Comparison of ENCODE assay signal across 16 cellular contexts in genomic region chr6:99333068-99333467, GRCh38. TPM values are rescaled to one million over a fixed set of nuclear protein-coding genes. Genes with fewer than 3 reads are reported as not detected.
DNase-seq lines count a peak whose midpoint lies in the region; ATAC-seq, FAIRE-seq and TF ChIP-seq lines count a peak whose summit lies in the region.
"Had no signal": no experiment of that assay in that cellular context is flagged by ENCODE, and none has a peak within 500 bp of the region (broad histone marks: within the 10 kb centered on the region; RNA-seq: fewer than 3 reads in every experiment).

No MANE protein-coding gene starts in this region.

- ATAC-seq in GM19372 (IDR thresholded peaks at IDR 0.05; ENCODE audit: low read depth, unreplicated experiment): peak; percentile 92
- peak; percentile 91 for ATAC-seq in HG02759 (IDR thresholded peaks at IDR 0.05; ENCODE audit: unreplicated experiment)
- ATAC-seq in HG03439 (IDR thresholded peaks at IDR 0.05; ENCODE audit: unreplicated experiment): peak; percentile 92
- ATAC-seq in CD4-positive, alpha-beta T cell (ENCODE audit: poor library complexity): no peak
- ATAC-seq in activated CD8-positive, alpha-beta memory T cell treated with anti-CD3 and anti-CD28 coated beads, Interleukin-2, amount 10 ng/mL, durations not matched to agents 7 days and 5 days: no peak
- ATAC-seq: activated naive CD8-positive, alpha-beta T cell treated with anti-CD3 and anti-CD28 coated beads, Interleukin-2, amount 50 U/mL, for 24 hours had no signal

- no peak overlapping the region for H3K27ac Mint-ChIP-seq in CD4-positive, alpha-beta T cell
- H3K27ac Mint-ChIP-seq in activated CD8-positive, alpha-beta memory T cell treated with anti-CD3 and anti-CD28 coated beads, Interleukin-2, amount 10 ng/mL, durations not matched to agents 7 days and 5 days: no peak overlapping the region
- H3K27ac Mint-ChIP-seq in T-helper 2 cell treated with Interferon-gamma antibody and Interleukin-4, amounts not matched to agents 5 μg/mL and 100 μg/mL, for 36 hours: no peak overlapping the region
- H3K27ac Mint-ChIP-seq: activated CD4-positive, alpha-beta memory T cell treated with anti-CD3 and anti-CD28 coated beads for 36 hours; activated naive CD8-positive, alpha-beta T cell treated with anti-CD3 and anti-CD28 coated beads, Interleukin-2, amount 50 U/mL, for 24 hours had no signal

- no peaks in the 10 kb centered on the region for H3K36me3 Mint-ChIP-seq in CD4-positive, alpha-beta T cell (ENCODE audit: low read depth)
- H3K36me3 Mint-ChIP-seq in activated CD8-positive, alpha-beta memory T cell treated with anti-CD3 and anti-CD28 coated beads, Interleukin-2, amount 10 ng/mL, durations not matched to agents 7 days and 5 days: no peaks in the 10 kb centered on the region
- no peaks in the 10 kb centered on the region for H3K36me3 Mint-ChIP-seq in T-helper 2 cell treated with Interferon-gamma antibody and Interleukin-4, amounts not matched to agents 5 μg/mL and 100 μg/mL, for 36 hours (ENCODE audit: low read depth)
- H3K36me3 Mint-ChIP-seq: activated CD4-positive, alpha-beta memory T cell treated with anti-CD3 and anti-CD28 coated beads for 36 hours had no signal

- no peak overlapping the region for H3K4me3 Mint-ChIP-seq in CD4-positive, alpha-beta T cell
- no peak overlapping the region for H3K4me3 Mint-ChIP-seq in activated CD8-positive, alpha-beta memory T cell treated with anti-CD3 and anti-CD28 coated beads, Interleukin-2, amount 10 ng/mL, durations not matched to agents 7 days and 5 days
- H3K4me3 Mint-ChIP-seq in T-helper 2 cell treated with Interferon-gamma antibody and Interleukin-4, amounts not matched to agents 5 μg/mL and 100 μg/mL, for 36 hours: no peak overlapping the region
- H3K4me3 Mint-ChIP-seq: activated CD4-positive, alpha-beta memory T cell treated with anti-CD3 and anti-CD28 coated beads for 36 hours; activated naive CD8-positive, alpha-beta T cell treated with anti-CD3 and anti-CD28 coated beads, Interleukin-2, amount 50 U/mL, for 24 hours had no signal

- TF ChIP-seq CTCF in CD4-positive, alpha-beta T cell (IDR thresholded peaks at IDR 0.05): no peak

- POLR2A ChIA-PET in CD4-positive, alpha-beta T cell (lab: Charles Lee): no interaction called here

- no peak overlapping the region for H3K27ac ChIP-seq in CD4-positive, alpha-beta T cell (ENCODE audit: low read depth, low read length)
- H3K27ac ChIP-seq: thoracic aorta had no signal

- CTCF ChIA-PET in CD4-positive, alpha-beta T cell (lab: Charles Lee): no interaction called here
- CTCF ChIA-PET in activated CD8-positive, alpha-beta memory T cell treated with anti-CD3 and anti-CD28 coated beads, Interleukin-2, amount 10 ng/mL, durations not matched to agents 7 days and 5 days (lab: Charles Lee): interaction anchor here (1.9 kb wide), 1 partner anchor 12 kb away, joined by 5 read pairs; no protein-coding TSS in a partner anchor

- H3K9me3 Mint-ChIP-seq in CD4-positive, alpha-beta T cell: no peaks in the 10 kb centered on the region
- no peaks in the 10 kb centered on the region for H3K9me3 Mint-ChIP-seq in activated CD8-positive, alpha-beta memory T cell treated with anti-CD3 and anti-CD28 coated beads, Interleukin-2, amount 10 ng/mL, durations not matched to agents 7 days and 5 days (ENCODE audit: low read depth)
- H3K9me3 Mint-ChIP-seq in T-helper 2 cell treated with Interferon-gamma antibody and Interleukin-4, amounts not matched to agents 5 μg/mL and 100 μg/mL, for 36 hours: no peaks in the 10 kb centered on the region
- H3K9me3 Mint-ChIP-seq: activated CD4-positive, alpha-beta memory T cell treated with anti-CD3 and anti-CD28 coated beads for 36 hours; activated naive CD8-positive, alpha-beta T cell treated with anti-CD3 and anti-CD28 coated beads, Interleukin-2, amount 50 U/mL, for 24 hours had no signal

- DNase-seq in GM12891 (ENCODE audit: insufficient read length, low spot score) (peak; percentile 34), amniotic stem cell (lab: John Stamatoyannopoulos, UW) (no peak)
- DNase-seq in CD4-positive, alpha-beta T cell: no peak
- DNase-seq in activated CD8-positive, alpha-beta memory T cell treated with anti-CD3 and anti-CD28 coated beads, Interleukin-2, amount 10 ng/mL, durations not matched to agents 7 days and 5 days: no peak
- no peak for DNase-seq in T-helper 2 cell treated with Interferon-gamma antibody and Interleukin-4, amounts not matched to agents 5 μg/mL and 100 μg/mL, for 36 hours (ENCODE audit: low spot score)
- DNase-seq: activated CD4-positive, alpha-beta memory T cell treated with anti-CD3 and anti-CD28 coated beads for 36 hours; activated naive CD8-positive, alpha-beta T cell treated with anti-CD3 and anti-CD28 coated beads, Interleukin-2, amount 50 U/mL, for 24 hours; DMS79; glutamatergic neuron; HCEC 1CT; mammary epithelial cell; NCI-H524 treated with DMSO at 0.1 percent for 48 hours had no signal

- H3K4me1 Mint-ChIP-seq in CD4-positive, alpha-beta T cell (ENCODE audit: low read depth): no peaks in the 10 kb centered on the region
- H3K4me1 Mint-ChIP-seq in activated CD8-positive, alpha-beta memory T cell treated with anti-CD3 and anti-CD28 coated beads, Interleukin-2, amount 10 ng/mL, durations not matched to agents 7 days and 5 days: peaks cover 4% of the 10 kb centered on the region
- peaks cover 6% of the 10 kb centered on the region for H3K4me1 Mint-ChIP-seq in T-helper 2 cell treated with Interferon-gamma antibody and Interleukin-4, amounts not matched to agents 5 μg/mL and 100 μg/mL, for 36 hours (ENCODE audit: low read depth)

- H3K9me3 ChIP-seq in CD4-positive, alpha-beta T cell (ENCODE audit: control insufficient read depth, low read length): no peaks in the 10 kb centered on the region
- H3K9me3 ChIP-seq: thoracic aorta had no signal

- FAIRE-seq in GM12891 (lab: Jason Lieb, UNC): peak; percentile 95

- peaks cover 21% of the 10 kb centered on the region for H3K27me3 Mint-ChIP-seq in CD4-positive, alpha-beta T cell
- H3K27me3 Mint-ChIP-seq in activated CD8-positive, alpha-beta memory T cell treated with anti-CD3 and anti-CD28 coated beads, Interleukin-2, amount 10 ng/mL, durations not matched to agents 7 days and 5 days: peaks cover 23% of the 10 kb centered on the region
- H3K27me3 Mint-ChIP-seq in T-helper 2 cell treated with Interferon-gamma antibody and Interleukin-4, amounts not matched to agents 5 μg/mL and 100 μg/mL, for 36 hours (ENCODE audit: low read depth): peaks cover 12% of the 10 kb centered on the region

- TF ChIP-seq POLR2A in GM12891 (IDR thresholded peaks at IDR 0.05; ENCODE audit: low read depth, low read length): no peak

- peaks cover 20% of the 10 kb centered on the region for H3K27me3 ChIP-seq in CD4-positive, alpha-beta T cell (ENCODE audit: control insufficient read depth, insufficient read depth, low read length)

- intact Hi-C loops in CD4-positive, alpha-beta T cell (cut with DNase I, micrococcal nuclease): loop anchor here (5.0 to 10.0 kb wide), 4 partner anchors 94 to 1144 kb away; partner anchors contain the start of gene PNISR (in 1 of the 2)

TF ChIP-seq in GM12891, 5 proteins besides CTCF, POLR2A, EP300 and RAD21:
- TF ChIP-seq SPI1 (IDR thresholded peaks at IDR 0.05; ENCODE audit: low read depth, low read length) (peak; percentile 96), TAF1 (IDR thresholded peaks at IDR 0.05; ENCODE audit: low read depth, low read length) (no peak)

RNA-seq across cellular contexts. Expression of gene FAXC, which starts 16.4 kb away (rescaled TPM):
- not detected for polyA plus RNA-seq in GM12891 (2012; ENCODE audit: low read depth, missing spikeins)
- total RNA-seq in CD4-positive, alpha-beta T cell: not detected
- under 1 TPM in 1 of 2 experiments, not detected in 1; 0.30 TPM for total RNA-seq in activated CD8-positive, alpha-beta memory T cell treated with anti-CD3 and anti-CD28 coated beads, Interleukin-2, amount 10 ng/mL, durations not matched to agents 7 days and 5 days
- total RNA-seq: activated CD4-positive, alpha-beta memory T cell treated with anti-CD3 and anti-CD28 coated beads for 36 hours had no signal

Comparison
In these comparisons a context has a peak if more than half of its experiments do, and no peak if none do; other contexts are left out.
1. ATAC-seq: peak in GM19372 (single experiment), HG02759 (single experiment) and HG03439 (single experiment); none in CD4-positive, alpha-beta T cell (single experiment) and activated CD8-positive, alpha-beta memory T cell treated with anti-CD3 and anti-CD28 coated beads, Interleukin-2, amount 10 ng/mL, durations not matched to agents 7 days and 5 days (single experiment).